ENCODE assay signal across 8 cellular contexts in genomic region chr2:56008661-56009411, GRCh38.
DNase-seq lines count a peak whose midpoint lies in the region; ATAC-seq and TF ChIP-seq lines count a peak whose summit lies in the region.

No MANE protein-coding gene starts in this region.

- no peak overlapping the region for H4K91ac ChIP-seq in trophoblast cell (ENCODE audit: low read depth, low read length)

- H3K27me3 Mint-ChIP-seq in GM23338 (ENCODE audit: insufficient read depth, low read depth, poor library complexity): no peaks in the 10 kb centered on the region
- H3K27me3 Mint-ChIP-seq in activated CD8-positive, alpha-beta T cell treated with anti-CD3 and anti-CD28 coated beads, Interleukin-2, amount 10 ng/mL, durations not matched to agents 7 days and 5 days (ENCODE audit: low read depth): no peaks in the 10 kb centered on the region
- H3K27me3 Mint-ChIP-seq in CD4-positive, alpha-beta T cell: no peaks in the 10 kb centered on the region

- no peak overlapping the region for H2BK12ac ChIP-seq in trophoblast cell (ENCODE audit: low read length)

- H3K4me2 ChIP-seq in GM23338 (peak overlapping the region; percentile 7; the same call in 1 of the 2 replicates), trophoblast cell (ENCODE audit: low read length) (no peak overlapping the region)

- ATAC-seq in GM23338 (peak; percentile 99), HG03095 (IDR thresholded peaks at IDR 0.05; ENCODE audit: unreplicated experiment) (no peak)
- ATAC-seq in activated CD8-positive, alpha-beta T cell treated with anti-CD3 and anti-CD28 coated beads, Interleukin-2, amount 10 ng/mL, durations not matched to agents 7 days and 5 days: no peak
- no peak for ATAC-seq in CD4-positive, alpha-beta T cell (ENCODE audit: poor library complexity)

- no CpG with 5 or more reads among the region's 8 CpGs for WGBS in trophoblast cell (ENCODE audit: extremely low coverage, insufficient coverage, insufficient read length)

- no peaks in the 10 kb centered on the region; the same call in 1 of the 2 replicates for H4K20me1 ChIP-seq in GM23338 (replicated peaks; ENCODE audit: insufficient read depth)

- H3K36me3 Mint-ChIP-seq in GM23338 (ENCODE audit: low read depth): no peaks in the 10 kb centered on the region
- H3K36me3 Mint-ChIP-seq in activated CD8-positive, alpha-beta T cell treated with anti-CD3 and anti-CD28 coated beads, Interleukin-2, amount 10 ng/mL, durations not matched to agents 7 days and 5 days (ENCODE audit: low read depth): no peaks in the 10 kb centered on the region
- no peaks in the 10 kb centered on the region for H3K36me3 Mint-ChIP-seq in CD4-positive, alpha-beta T cell (ENCODE audit: low read depth)

- peaks cover 3% of the 10 kb centered on the region; the same call in 2 of the 3 replicates for H3K4me1 Mint-ChIP-seq in GM23338
- H3K4me1 Mint-ChIP-seq in activated CD8-positive, alpha-beta T cell treated with anti-CD3 and anti-CD28 coated beads, Interleukin-2, amount 10 ng/mL, durations not matched to agents 7 days and 5 days (ENCODE audit: low read depth): no peaks in the 10 kb centered on the region
- H3K4me1 Mint-ChIP-seq in CD4-positive, alpha-beta T cell (ENCODE audit: low read depth): no peaks in the 10 kb centered on the region

- H2AFZ ChIP-seq in GM23338 (no peak overlapping the region), trophoblast cell (ENCODE audit: insufficient read depth, low read length, poor library complexity) (no peak overlapping the region)

- no peaks in the 10 kb centered on the region for H3F3A ChIP-seq in GM23338 (replicated peaks; ENCODE audit: low read depth)

- H3K27ac ChIP-seq in GM23338 (ENCODE audit: low read depth) (no peak overlapping the region), trophoblast cell (ENCODE audit: low read depth, low read length) (no peak overlapping the region)
- H3K27ac ChIP-seq in CD4-positive, alpha-beta T cell (ENCODE audit: low read depth, low read length): no peak overlapping the region

- no peak overlapping the region for H3K27ac Mint-ChIP-seq in GM23338
- no peak overlapping the region for H3K27ac Mint-ChIP-seq in activated CD8-positive, alpha-beta T cell treated with anti-CD3 and anti-CD28 coated beads, Interleukin-2, amount 10 ng/mL, durations not matched to agents 7 days and 5 days
- no peak overlapping the region for H3K27ac Mint-ChIP-seq in CD4-positive, alpha-beta T cell

- no peaks in the 10 kb centered on the region for H3K79me2 ChIP-seq in GM23338 (replicated peaks; ENCODE audit: insufficient read depth)
- H3K79me2 ChIP-seq in trophoblast cell (ENCODE audit: control insufficient read depth, insufficient read depth, low read length, poor library complexity): no peaks in the 10 kb centered on the region

- no peaks in the 10 kb centered on the region for H3K9me3 ChIP-seq in trophoblast cell (ENCODE audit: insufficient read depth, low read depth, low read length)
- H3K9me3 ChIP-seq in CD4-positive, alpha-beta T cell (ENCODE audit: control insufficient read depth, low read length): no peaks in the 10 kb centered on the region

- H3K4me3 Mint-ChIP-seq in GM23338: no peak overlapping the region
- no peak overlapping the region for H3K4me3 Mint-ChIP-seq in activated CD8-positive, alpha-beta T cell treated with anti-CD3 and anti-CD28 coated beads, Interleukin-2, amount 10 ng/mL, durations not matched to agents 7 days and 5 days
- no peak overlapping the region for H3K4me3 Mint-ChIP-seq in CD4-positive, alpha-beta T cell

- no peak overlapping the region for H3K14ac ChIP-seq in trophoblast cell (ENCODE audit: low read length)

- H3K23ac ChIP-seq in trophoblast cell (ENCODE audit: low read length): no peak overlapping the region

- TF ChIP-seq CTCF in GM23338 (conservative IDR thresholded peaks at IDR 0.05; ENCODE audit: low read depth in 2 of 2): no peak
- no peak for TF ChIP-seq CTCF in fibroblast of the aortic adventitia (IDR thresholded peaks at IDR 0.05; ENCODE audit: insufficient read depth, low read length)
- TF ChIP-seq CTCF in CD4-positive, alpha-beta T cell (IDR thresholded peaks at IDR 0.05): no peak

- H3K4me3 ChIP-seq in GM23338 (no peak overlapping the region), fibroblast of the aortic adventitia (ENCODE audit: low read depth, low read length) (no peak overlapping the region), trophoblast cell (ENCODE audit: low read depth, low read length) (no peak overlapping the region)

- H3K27me3 ChIP-seq in GM23338 (ENCODE audit: insufficient read depth): no peaks in the 10 kb centered on the region
- H3K27me3 ChIP-seq in trophoblast cell (ENCODE audit: insufficient read depth, low read length): no peaks in the 10 kb centered on the region
- H3K27me3 ChIP-seq in CD4-positive, alpha-beta T cell (ENCODE audit: control insufficient read depth, insufficient read depth, low read length): no peaks in the 10 kb centered on the region

- DNase-seq in GM23338 (ENCODE audit: low spot score) (peak; percentile 91), NCI-H82 (lab: John Stamatoyannopoulos, UW) (peak; percentile 98), fibroblast of the aortic adventitia (ENCODE audit: low read depth) (peak; percentile 93), occipital lobe (lab: John Stamatoyannopoulos, UW) (peak; percentile 41), trophoblast cell (no peak)
- no peak for DNase-seq in activated CD8-positive, alpha-beta T cell treated with anti-CD3 and anti-CD28 coated beads, Interleukin-2, amount 10 ng/mL, durations not matched to agents 7 days and 5 days
- DNase-seq in CD4-positive, alpha-beta T cell: no peak

- no peak overlapping the region for H3K18ac ChIP-seq in trophoblast cell (ENCODE audit: low read length)

- H4K12ac ChIP-seq in trophoblast cell (ENCODE audit: low read depth, low read length): no peak overlapping the region

- H2BK5ac ChIP-seq in trophoblast cell (ENCODE audit: low read depth, low read length, poor library complexity): no peak overlapping the region

- no peak overlapping the region for H2BK120ac ChIP-seq in trophoblast cell (ENCODE audit: insufficient read depth, low read length, poor library complexity)

- no peak overlapping the region for H4K8ac ChIP-seq in trophoblast cell (ENCODE audit: low read depth, low read length)

- POLR2A ChIA-PET in activated CD8-positive, alpha-beta T cell treated with anti-CD3 and anti-CD28 coated beads, Interleukin-2, amount 10 ng/mL, durations not matched to agents 7 days and 5 days (lab: Charles Lee): no interaction called here
- POLR2A ChIA-PET in CD4-positive, alpha-beta T cell (lab: Charles Lee): no interaction called here

- H3K79me1 ChIP-seq in trophoblast cell (ENCODE audit: low read length): no peaks in the 10 kb centered on the region

- H3K36me3 ChIP-seq in GM23338 (ENCODE audit: insufficient read depth): no peaks in the 10 kb centered on the region
- H3K36me3 ChIP-seq in trophoblast cell (ENCODE audit: control insufficient read depth in 1 of 2, insufficient read depth in 2 of 2, low read length in 2 of 2): no peaks in the 10 kb centered on the region

- no peak overlapping the region for H2AK5ac ChIP-seq in trophoblast cell (ENCODE audit: low read length)

- H3K4ac ChIP-seq in trophoblast cell (ENCODE audit: low read depth, low read length): no peak overlapping the region

- no peaks in the 10 kb centered on the region for H3K9me2 ChIP-seq in GM23338 (ENCODE audit: insufficient read depth)

- intact Hi-C loops in CD4-positive, alpha-beta T cell (cut with DNase I, micrococcal nuclease): no loop called here

- no peaks in the 10 kb centered on the region for H3K9me3 Mint-ChIP-seq in GM23338
- H3K9me3 Mint-ChIP-seq in activated CD8-positive, alpha-beta T cell treated with anti-CD3 and anti-CD28 coated beads, Interleukin-2, amount 10 ng/mL, durations not matched to agents 7 days and 5 days (ENCODE audit: insufficient read depth): no peaks in the 10 kb centered on the region
- H3K9me3 Mint-ChIP-seq in CD4-positive, alpha-beta T cell: no peaks in the 10 kb centered on the region

- H3K4me1 ChIP-seq in GM23338 (ENCODE audit: insufficient read depth): 0 out of 2 replicates have a peak, but pooled peaks cover 3% of the 10 kb centered on the region
- H3K4me1 ChIP-seq in trophoblast cell (ENCODE audit: control insufficient read depth in 1 of 2, insufficient read depth in 2 of 2, low read length in 2 of 2): no peaks in the 10 kb centered on the region

- H3K9ac ChIP-seq in trophoblast cell (ENCODE audit: low read length): no peak overlapping the region

- CTCF ChIA-PET in activated CD8-positive, alpha-beta T cell treated with anti-CD3 and anti-CD28 coated beads, Interleukin-2, amount 10 ng/mL, durations not matched to agents 7 days and 5 days (lab: Charles Lee): no interaction called here
- CTCF ChIA-PET in CD4-positive, alpha-beta T cell (lab: Charles Lee): no interaction called here

TF ChIP-seq in GM23338, 12 proteins besides CTCF, POLR2A, EP300 and RAD21:
- TF ChIP-seq STAT1 (IDR thresholded peaks at IDR 0.05; ENCODE audit: unreplicated experiment): no peak

Comparison
In these comparisons a context has a peak if more than half of its experiments do, and no peak if none do; other contexts are left out.
1. DNase-seq: peak in GM23338 (single experiment), NCI-H82 (single experiment), fibroblast of the aortic adventitia (single experiment) and occipital lobe (single experiment); none in trophoblast cell (0 of 2), activated CD8-positive, alpha-beta T cell treated with anti-CD3 and anti-CD28 coated beads, Interleukin-2, amount 10 ng/mL, durations not matched to agents 7 days and 5 days (single experiment) and CD4-positive, alpha-beta T cell (0 of 10).